Comparison of ENCODE assay signal across 22 cellular contexts in genomic region chr18:79695856-79696850, GRCh38.
"Had no signal": no experiment of that assay in that cellular context is flagged by ENCODE, and none has a peak within 500 bp of the region (broad histone marks: within the 10 kb centered on the region; RNA-seq: fewer than 3 reads in every experiment).

No MANE protein-coding gene starts in this region.

- H3K9me3 ChIP-seq: psoas muscle had no signal

- H3K27me3 ChIP-seq: brain microvascular endothelial cell, heart left ventricle, tibial nerve had no signal

- DNase-seq: activated CD4-positive, alpha-beta T cell treated with anti-CD3 and anti-CD28 coated beads for 36 hours; activated CD4-positive, CD25-positive, alpha-beta regulatory T cell; activated CD8-positive, alpha-beta memory T cell treated with anti-CD3 and anti-CD28 coated beads, Interleukin-2, amount 10 ng/mL, durations not matched to agents 7 days and 5 days; activated CD8-positive, alpha-beta T cell treated with anti-CD3 and anti-CD28 coated beads, Interleukin-2, amount 10 ng/mL, durations not matched to agents 7 days and 5 days; anterior cingulate cortex; caudate nucleus; endodermal cell; foreskin fibroblast; hypothalamus; immature natural killer cell; kidney; left colon; natural killer cell; psoas muscle; stimulated activated CD4-positive, alpha-beta T cell treated with anti-CD3 and anti-CD28 coated beads, Interleukin-2, amount 100 ng/mL, for 48 hours; stimulated activated naive CD4-positive, alpha-beta T cell treated with Interleukin-2 at 50 U/mL for 16 hours; T-cell had no signal

- H3K4me1 ChIP-seq: psoas muscle had no signal

- ATAC-seq: activated CD4-positive, alpha-beta T cell treated with anti-CD3 and anti-CD28 coated beads for 36 hours; activated CD8-positive, alpha-beta memory T cell treated with anti-CD3 and anti-CD28 coated beads, Interleukin-2, amount 10 ng/mL, durations not matched to agents 7 days and 5 days; activated CD8-positive, alpha-beta T cell treated with anti-CD3 and anti-CD28 coated beads, Interleukin-2, amount 10 ng/mL, durations not matched to agents 7 days and 5 days; esophagus mucosa; heart left ventricle; left colon; natural killer cell; psoas muscle; T-cell had no signal

- H3K4me3 ChIP-seq: heart left ventricle, psoas muscle, tibial nerve had no signal

- FAIRE-seq: kidney, urothelium cell line had no signal

- H3K27ac ChIP-seq: brain microvascular endothelial cell, heart left ventricle, psoas muscle, tibial nerve had no signal
